Comparison of ENCODE assay signal across 1 cellular context in genomic region chr2:227774895-227775842, GRCh38.
TF ChIP-seq lines count a peak whose summit lies in the region.

No MANE protein-coding gene starts in this region.

TF ChIP-seq in endothelial cell of umbilical vein, 7 proteins besides CTCF, POLR2A, EP300 and RAD21:
- no peak for TF ChIP-seq GATA2 (IDR thresholded peaks at IDR 0.05; ENCODE audit: insufficient read depth, insufficient read length, low read depth, low read length)
- no peak for TF ChIP-seq JUN (IDR thresholded peaks at IDR 0.05; ENCODE audit: borderline replicate concordance, insufficient read depth, insufficient read length, low read depth)
- TF ChIP-seq MYC (IDR thresholded peaks at IDR 0.05; ENCODE audit: low read depth, low read length): no peak
- TF ChIP-seq POLR2AphosphoS5 (IDR thresholded peaks at IDR 0.05; ENCODE audit: insufficient read depth, low read depth, low read length): no peak
- TF ChIP-seq MAX (IDR thresholded peaks at IDR 0.05; ENCODE audit: insufficient read depth, insufficient read length): no peak
